Comparison of ENCODE assay signal across 27 cellular contexts in the genomic region with DNA sequence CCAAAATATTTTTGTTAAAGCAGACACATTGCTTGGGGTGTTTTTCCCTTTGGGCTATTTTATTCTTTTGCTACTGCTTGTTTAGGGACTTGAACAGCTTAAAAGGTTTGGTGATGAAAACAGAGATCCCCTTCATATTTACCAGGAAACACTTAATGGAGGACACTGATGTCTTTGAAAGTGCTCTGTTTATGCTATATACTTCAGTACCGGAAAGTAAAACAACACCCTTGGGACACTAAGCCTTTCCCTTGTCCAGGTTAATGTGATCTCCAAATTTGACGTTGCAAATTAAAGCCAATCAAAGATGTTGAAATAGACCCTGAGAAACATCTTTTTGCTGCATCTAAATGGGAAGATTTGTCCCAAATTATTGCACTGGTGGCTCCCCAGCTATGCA.
A peak's percentile ranks its signal among the peaks of the same experiment; 100 is the strongest.
DNase-seq lines count a peak whose midpoint lies in the region; ATAC-seq and TF ChIP-seq lines count a peak whose summit lies in the region.
"Had no signal": no experiment of that assay in that cellular context is flagged by ENCODE, and none has a peak within 500 bp of the region (broad histone marks: within the 10 kb centered on the region; RNA-seq: fewer than 3 reads in every experiment).

No MANE protein-coding gene starts in this region.

- intact Hi-C loops in left ventricle myocardium inferior (cut with micrococcal nuclease): no loop called here
- intact Hi-C loops in heart left ventricle (cut with DNase I): no loop called here

- CTCF ChIA-PET in activated CD8-positive, alpha-beta memory T cell treated with anti-CD3 and anti-CD28 coated beads, Interleukin-2, amount 10 ng/mL, durations not matched to agents 7 days and 5 days (lab: Charles Lee): no interaction called here

- no peaks in the 10 kb centered on the region for H3K9me3 Mint-ChIP-seq in activated CD8-positive, alpha-beta memory T cell treated with anti-CD3 and anti-CD28 coated beads, Interleukin-2, amount 10 ng/mL, durations not matched to agents 7 days and 5 days (ENCODE audit: low read depth)
- H3K9me3 Mint-ChIP-seq: T-helper 1 cell treated with Interleukin-12 subunit alpha and Interleukin-12 subunit beta and Interleukin-4 antibody, amounts not matched to agents 30 μg/mL and 1 μg/mL, for 36 hours had no signal

- H3K4me3 Mint-ChIP-seq in activated CD8-positive, alpha-beta memory T cell treated with anti-CD3 and anti-CD28 coated beads, Interleukin-2, amount 10 ng/mL, durations not matched to agents 7 days and 5 days: no peak overlapping the region
- H3K4me3 Mint-ChIP-seq: B cell; CD8-positive, alpha-beta T cell; IgD-negative memory B cell; T-helper 1 cell treated with Interleukin-12 subunit alpha and Interleukin-12 subunit beta and Interleukin-4 antibody, amounts not matched to agents 30 μg/mL and 1 μg/mL, for 36 hours had no signal

- H3K4me3 ChIP-seq in left ventricle myocardium inferior (no peak overlapping the region), heart left ventricle (no peak overlapping the region)
- H3K4me3 ChIP-seq: GM23248 had no signal

- DNase-seq in left ventricle myocardium inferior (no peak), heart left ventricle (no peak), NCI-H1436 (lab: John Stamatoyannopoulos, UW) (peak; percentile 54), SK-MEL-5 (ENCODE audit: low read depth, low spot score) (peak; percentile 72), hepatic stellate cell (ENCODE audit: low spot score) (no peak), DMS53 (lab: John Stamatoyannopoulos, UW) (no peak)
- DNase-seq in activated CD8-positive, alpha-beta memory T cell treated with anti-CD3 and anti-CD28 coated beads, Interleukin-2, amount 10 ng/mL, durations not matched to agents 7 days and 5 days: no peak
- DNase-seq: CD8-positive, alpha-beta T cell; DMS 273 treated with DMSO at 0.1 percent for 48 hours; GM23248; H7; NCI-H1105; NCI-H1694 treated with DMSO at 0.1 percent for 48 hours; NCI-H2081; NCI-H446; NCI-H524 treated with DMSO at 0.1 percent for 48 hours; SIG-M5; SK-N-SH; SW 1271 had no signal

- H3K36me3 ChIP-seq in left ventricle myocardium inferior (no peaks in the 10 kb centered on the region), heart left ventricle (no peaks in the 10 kb centered on the region)

- H3K9me3 ChIP-seq in left ventricle myocardium inferior (replicated peaks) (no peaks in the 10 kb centered on the region), heart left ventricle (peaks cover 0 to 8% (median 0%) of the 10 kb centered on the region in 12 donors)
- H3K9me3 ChIP-seq: SK-N-SH had no signal

- ATAC-seq in heart left ventricle: no peak
- ATAC-seq in activated CD8-positive, alpha-beta memory T cell treated with anti-CD3 and anti-CD28 coated beads, Interleukin-2, amount 10 ng/mL, durations not matched to agents 7 days and 5 days: no peak
- ATAC-seq: CD8-positive, alpha-beta T cell; Panc1 had no signal

- no peak overlapping the region for H3K27ac Mint-ChIP-seq in activated CD8-positive, alpha-beta memory T cell treated with anti-CD3 and anti-CD28 coated beads, Interleukin-2, amount 10 ng/mL, durations not matched to agents 7 days and 5 days
- H3K27ac Mint-ChIP-seq: B cell; CD8-positive, alpha-beta T cell; IgD-negative memory B cell; T-helper 1 cell treated with Interleukin-12 subunit alpha and Interleukin-12 subunit beta and Interleukin-4 antibody, amounts not matched to agents 30 μg/mL and 1 μg/mL, for 36 hours had no signal

- no peaks in the 10 kb centered on the region for H3K27me3 Mint-ChIP-seq in activated CD8-positive, alpha-beta memory T cell treated with anti-CD3 and anti-CD28 coated beads, Interleukin-2, amount 10 ng/mL, durations not matched to agents 7 days and 5 days
- H3K27me3 Mint-ChIP-seq: B cell, IgD-negative memory B cell had no signal

- 32 to 52% (median 42%) methylated on average over 2 of the region's 2 CpGs for WGBS in heart left ventricle, 4 donors

- in situ Hi-C loops in SK-MEL-5 (cut with HindIII; ENCODE audit: low pct_unique_long_range_greater_than_20kb, low sequenced_read_pairs): no loop called here

- H3K4me1 Mint-ChIP-seq in activated CD8-positive, alpha-beta memory T cell treated with anti-CD3 and anti-CD28 coated beads, Interleukin-2, amount 10 ng/mL, durations not matched to agents 7 days and 5 days: no peaks in the 10 kb centered on the region
- H3K4me1 Mint-ChIP-seq: B cell, IgD-negative memory B cell had no signal

- H3K27ac ChIP-seq in left ventricle myocardium inferior (replicated peaks): peak overlapping the region; percentile 55
- peak overlapping the region in 4 of 12 donors; percentile 16 to 40 (median 26) for H3K27ac ChIP-seq in heart left ventricle
- H3K27ac ChIP-seq: C4-2B, GM23248, HL-60, KMS-11, RWPE1 had no signal

- no peak for TF ChIP-seq POLR2A in heart left ventricle (IDR thresholded peaks at IDR 0.05)

- H3K27me3 ChIP-seq in left ventricle myocardium inferior (ENCODE audit: low read depth): no peaks in the 10 kb centered on the region
- H3K27me3 ChIP-seq in heart left ventricle: no peaks in the 10 kb centered on the region

- H3K4me1 ChIP-seq in left ventricle myocardium inferior: peaks cover 17% of the 10 kb centered on the region
- peaks cover 0 to 18% (median 8%) of the 10 kb centered on the region in 12 donors for H3K4me1 ChIP-seq in heart left ventricle

- no peaks in the 10 kb centered on the region for H3K36me3 Mint-ChIP-seq in activated CD8-positive, alpha-beta memory T cell treated with anti-CD3 and anti-CD28 coated beads, Interleukin-2, amount 10 ng/mL, durations not matched to agents 7 days and 5 days
- H3K36me3 Mint-ChIP-seq: CD8-positive, alpha-beta T cell; IgD-negative memory B cell had no signal

- no peak for TF ChIP-seq CTCF in left ventricle myocardium inferior (IDR thresholded peaks at IDR 0.05; ENCODE audit: borderline replicate concordance)
- no peak for TF ChIP-seq CTCF in heart left ventricle (IDR thresholded peaks at IDR 0.05)

Comparison
In these comparisons a context has a peak if more than half of its experiments do, and no peak if none do; other contexts are left out.
1. DNase-seq: peak in NCI-H1436 (single experiment) and SK-MEL-5 (single experiment); none in left ventricle myocardium inferior (single experiment), heart left ventricle (0 of 5), activated CD8-positive, alpha-beta memory T cell treated with anti-CD3 and anti-CD28 coated beads, Interleukin-2, amount 10 ng/mL, durations not matched to agents 7 days and 5 days (single experiment), hepatic stellate cell (single experiment) and DMS53 (single experiment).